8 cellular contexts compared by ENCODE assay signal in genomic region chr2:37635359-37636208, GRCh38. TPM values are rescaled to one million over a fixed set of nuclear protein-coding genes. Genes with fewer than 3 reads are reported as not detected.
DNase-seq lines count a peak whose midpoint lies in the region; ATAC-seq and TF ChIP-seq lines count a peak whose summit lies in the region.

No MANE protein-coding gene starts in this region.

- TF ChIP-seq CTCF in AG04450 (IDR thresholded peaks at IDR 0.05; ENCODE audit: low read depth, low read length) (no peak), fibroblast of the aortic adventitia (IDR thresholded peaks at IDR 0.05; ENCODE audit: insufficient read depth, low read length) (no peak)
- no peak for TF ChIP-seq CTCF in activated CD8-positive, alpha-beta T cell treated with anti-CD3 and anti-CD28 coated beads for 36 hours (IDR thresholded peaks at IDR 0.05)

- H3K4me1 Mint-ChIP-seq in activated CD8-positive, alpha-beta T cell treated with anti-CD3 and anti-CD28 coated beads for 36 hours (ENCODE audit: low read depth) = peaks cover 71% of the 10 kb centered on the region

- H3K4me3 ChIP-seq in AG04450 (ENCODE audit: low read depth, low read length) (no peak overlapping the region), fibroblast of the aortic adventitia (ENCODE audit: low read depth, low read length) (no peak overlapping the region)

- no peaks in the 10 kb centered on the region for H3K27me3 ChIP-seq in AG04450 (ENCODE audit: control insufficient read depth, insufficient read depth, low read length)

- H3K4me3 Mint-ChIP-seq in activated CD8-positive, alpha-beta T cell treated with anti-CD3 and anti-CD28 coated beads for 36 hours = peak overlapping the region; percentile 49

- peak; percentile 81 for ATAC-seq in GM19463 (IDR thresholded peaks at IDR 0.05; ENCODE audit: unreplicated experiment)
- ATAC-seq in HG03571 (IDR thresholded peaks at IDR 0.05; ENCODE audit: unreplicated experiment) = peak; percentile 82
- peak; percentile 81 for ATAC-seq in activated CD8-positive, alpha-beta T cell treated with anti-CD3 and anti-CD28 coated beads for 36 hours

- no peaks in the 10 kb centered on the region for H3K27me3 Mint-ChIP-seq in activated CD8-positive, alpha-beta T cell treated with anti-CD3 and anti-CD28 coated beads for 36 hours

- intact Hi-C loops in activated CD8-positive, alpha-beta T cell treated with anti-CD3 and anti-CD28 coated beads for 36 hours (cut with micrococcal nuclease) = loop anchor here (5.0 to 10.0 kb wide), 4 partner anchors 33 to 239 kb away; no protein-coding TSS in a partner anchor

- POLR2A ChIA-PET in AG04450 (lab: Yijun Ruan, JAX) = no interaction called here
- POLR2A ChIA-PET in activated CD8-positive, alpha-beta T cell treated with anti-CD3 and anti-CD28 coated beads for 36 hours (lab: Charles Lee) = interaction anchor here (0.6 to 1.9 kb wide), 8 partner anchors 10 to 49 kb away, joined by 3 to 10 read pairs (median 4); no protein-coding TSS in a partner anchor

- H3K27ac Mint-ChIP-seq in activated CD8-positive, alpha-beta T cell treated with anti-CD3 and anti-CD28 coated beads for 36 hours = peak overlapping the region; percentile 99

- H3K9me3 ChIP-seq in AG04450 (ENCODE audit: control insufficient read depth, insufficient read depth, low read length) = no peaks in the 10 kb centered on the region

- H3K27ac ChIP-seq in AG04450 (ENCODE audit: low read depth, low read length) = peak overlapping the region; percentile 59

- CTCF ChIA-PET in AG04450 (lab: Charles Lee) = interaction anchor here (2.7 kb wide), 1 partner anchor 242 kb away, joined by 6 read pairs; no protein-coding TSS in a partner anchor
- CTCF ChIA-PET in activated CD8-positive, alpha-beta T cell treated with anti-CD3 and anti-CD28 coated beads for 36 hours (lab: Charles Lee) = interaction anchor here (1.1 to 1.5 kb wide), 3 partner anchors 13 to 242 kb away, joined by 3 to 7 read pairs (median 4); no protein-coding TSS in a partner anchor

- H3K36me3 Mint-ChIP-seq in activated CD8-positive, alpha-beta T cell treated with anti-CD3 and anti-CD28 coated beads for 36 hours (ENCODE audit: low read depth) = peaks cover 14% of the 10 kb centered on the region

- H3K9me3 Mint-ChIP-seq in activated CD8-positive, alpha-beta T cell treated with anti-CD3 and anti-CD28 coated beads for 36 hours = peaks cover 7% of the 10 kb centered on the region

- DNase-seq in AG04450 (ENCODE audit: low read depth, low spot score) = no peak
- DNase-seq in activated CD8-positive, alpha-beta T cell treated with anti-CD3 and anti-CD28 coated beads for 36 hours = peak; percentile 87
- DNase-seq in fibroblast of the aortic adventitia (ENCODE audit: low read depth) = peak; percentile 73
- peak; percentile 48 to 64 (median 63) for DNase-seq in stimulated activated CD4-positive, alpha-beta T cell treated with anti-CD3 and anti-CD28 coated beads, TNF-alpha, amount 100 ng/mL, for 24 hours (ENCODE audit: low read depth in 3 of 3)
- no peak for DNase-seq in DMS53 (lab: John Stamatoyannopoulos, UW)
- DNase-seq in NCI-H2196 treated with DMSO at 0.1 percent for 48 hours (lab: John Stamatoyannopoulos, UW; ENCODE audit: unreplicated experiment) = no peak

RNA-seq across cellular contexts. Expression of gene CDC42EP3, which starts 35.9 kb away (rescaled TPM):
- polyA plus RNA-seq in AG04450 (2011; rRNA removed) = 231 and 245 TPM in 2 replicates
- 236 and 266 TPM in 2 replicates for polyA minus RNA-seq in AG04450 (2011; rRNA and poly(A)+ RNA removed)
- 10 to 100 TPM; 18.8 to 22.6 TPM for total RNA-seq in activated CD8-positive, alpha-beta T cell treated with anti-CD3 and anti-CD28 coated beads for 36 hours
- total RNA-seq in fibroblast of the aortic adventitia (ENCODE audit: low replicate concordance) = 30.5 and 34.7 TPM in 2 replicates

Comparison
In these comparisons a context has a peak if more than half of its experiments do, and no peak if none do; other contexts are left out.
1. DNase-seq: peak in activated CD8-positive, alpha-beta T cell treated with anti-CD3 and anti-CD28 coated beads for 36 hours (single experiment), fibroblast of the aortic adventitia (single experiment) and stimulated activated CD4-positive, alpha-beta T cell treated with anti-CD3 and anti-CD28 coated beads, TNF-alpha, amount 100 ng/mL, for 24 hours (3 of 3); none in AG04450 (single experiment), DMS53 (single experiment) and NCI-H2196 treated with DMSO at 0.1 percent for 48 hours (single experiment).
2. Peak in every context shown above with its lines, with median percentiles within 50 percentile points of each other: ATAC-seq.